Comparison of ENCODE assay signal across 8 cellular contexts in genomic region chr7:148983220-148984146, GRCh38. TPM values are rescaled to one million over a fixed set of nuclear protein-coding genes. Genes with fewer than 3 reads are reported as not detected.
A peak's percentile ranks its signal among the peaks of the same experiment; 100 is the strongest.
DNase-seq lines count a peak whose midpoint lies in the region; ATAC-seq, FAIRE-seq and TF ChIP-seq lines count a peak whose summit lies in the region.

No MANE protein-coding gene starts in this region.

- H3K4me3 ChIP-seq in hepatocyte (peak overlapping the region; percentile 50), retinal pigment epithelial cell (ENCODE audit: low read length) (peak overlapping the region; percentile 84)

- peaks cover 6% of the 10 kb centered on the region for H3K27me3 Mint-ChIP-seq in T-helper 17 cell

- peak overlapping the region; percentile 78 for H3K4me2 ChIP-seq in hepatocyte

- ATAC-seq in HG02840 (IDR thresholded peaks at IDR 0.05; ENCODE audit: low FRiP score, unreplicated experiment) (peak; percentile 47), T-helper 17 cell (peak; percentile 79)

- DNase-seq in GM12892 (ENCODE audit: insufficient read length) (peak; percentile 52), NCI-H146 treated with DMSO at 0.1 percent for 48 hours (lab: John Stamatoyannopoulos, UW; ENCODE audit: unreplicated experiment) (peak; percentile 84), T-helper 17 cell (peak; percentile 64 to 80 (median 71)), hepatocyte (ENCODE audit: low spot score) (peak; percentile 89), retinal pigment epithelial cell (ENCODE audit: low read depth) (no peak), HuH-7.5 (ENCODE audit: low spot score) (no peak)

- FAIRE-seq in GM12892 (lab: Jason Lieb, UNC) = peak; percentile 74

- 5% methylated on average over 16 of the region's 36 CpGs for WGBS in hepatocyte (ENCODE audit: low lambda C conversion rate, missing lambda C conversion rate)

- H3K27ac ChIP-seq in angular gyrus (ENCODE audit: low read depth, low read length) (peak overlapping the region; percentile 73), hepatocyte (peak overlapping the region; percentile 51)

- H3K79me2 ChIP-seq in hepatocyte = no peaks in the 10 kb centered on the region

- H2AFZ ChIP-seq in hepatocyte = peak overlapping the region; percentile 38

- peak overlapping the region; percentile 95 for H3K4me3 Mint-ChIP-seq in T-helper 17 cell

- TF ChIP-seq CTCF in hepatocyte (IDR thresholded peaks at IDR 0.05; ENCODE audit: poor library complexity) (no peak), retinal pigment epithelial cell (conservative IDR thresholded peaks at IDR 0.05; ENCODE audit: low read depth, low read length) (no peak)

- peaks cover 49% of the 10 kb centered on the region for H3K4me1 Mint-ChIP-seq in T-helper 17 cell

- peak overlapping the region; percentile 100 for H3K27ac Mint-ChIP-seq in T-helper 17 cell

- 0 out of 2 replicates have a peak, but pooled peaks have one; percentile 26 for TF ChIP-seq POLR2A in GM12892 (IDR thresholded peaks at IDR 0.05; ENCODE audit: low read depth, low read length)

- no peaks in the 10 kb centered on the region for H3K36me3 ChIP-seq in hepatocyte (replicated peaks; ENCODE audit: insufficient read depth, low read depth)

- no peaks in the 10 kb centered on the region for H4K20me1 ChIP-seq in hepatocyte (ENCODE audit: insufficient read depth, poor library complexity, severe bottlenecking)

- no peaks in the 10 kb centered on the region for H3K9me2 ChIP-seq in hepatocyte (replicated peaks; ENCODE audit: insufficient read depth)

- H3K4me1 ChIP-seq in hepatocyte (ENCODE audit: insufficient read depth) = peaks cover 5% of the 10 kb centered on the region

- H3K9me3 ChIP-seq in T-helper 17 cell (ENCODE audit: control insufficient read depth, low read length, poor library complexity, severe bottlenecking) (no peaks in the 10 kb centered on the region), hepatocyte (ENCODE audit: low read depth) (no peaks in the 10 kb centered on the region)

- no peaks in the 10 kb centered on the region for H3K36me3 Mint-ChIP-seq in T-helper 17 cell (ENCODE audit: low read depth)

- H3K27me3 ChIP-seq in hepatocyte = no peaks in the 10 kb centered on the region

RNA-seq across cellular contexts. Expression of gene PDIA4, which starts 44.8 kb away (rescaled TPM):
- polyA plus RNA-seq in GM12892 (2012; ENCODE audit: missing spikeins) = 73.4 TPM
- total RNA-seq in T-helper 17 cell (10 to 100 TPM; 42.4 to 49.8 TPM), hepatocyte (371 and 375 TPM in 2 replicates)
- 377 and 413 TPM in 2 replicates for polyA plus RNA-seq in hepatocyte

Comparison
In these comparisons a context has a peak if more than half of its experiments do, and no peak if none do; other contexts are left out.
1. DNase-seq: peak in GM12892 (single experiment), NCI-H146 treated with DMSO at 0.1 percent for 48 hours (single experiment), T-helper 17 cell (3 of 3) and hepatocyte (single experiment); none in retinal pigment epithelial cell (single experiment) and HuH-7.5 (single experiment).